In the genomic region with DNA sequence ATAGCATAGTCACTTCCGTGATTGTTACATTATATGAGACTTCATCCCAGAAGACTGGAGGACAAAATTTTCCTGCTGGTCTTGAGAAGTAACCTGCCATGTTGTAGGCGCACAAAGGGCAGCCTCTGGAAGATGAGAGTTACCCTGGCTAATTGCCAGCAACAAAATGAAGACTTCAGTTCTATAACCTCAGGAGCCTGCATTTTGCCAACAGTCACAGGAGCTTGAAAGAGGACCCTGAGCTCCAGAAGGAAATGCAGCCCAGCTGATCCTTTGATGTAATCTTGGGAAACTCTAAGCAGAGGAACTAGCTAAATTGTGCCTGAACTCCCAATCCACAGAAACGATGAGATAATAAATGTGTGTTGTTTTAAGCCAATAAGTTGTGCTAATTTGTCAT, we compare ENCODE assay signal across 17 cellular contexts.
DNase-seq lines count a peak whose midpoint lies in the region; ATAC-seq and TF ChIP-seq lines count a peak whose summit lies in the region.
"Had no signal": no experiment of that assay in that cellular context is flagged by ENCODE, and none has a peak within 500 bp of the region (broad histone marks: within the 10 kb centered on the region; RNA-seq: fewer than 3 reads in every experiment).

No MANE protein-coding gene starts in this region.

- no peaks in the 10 kb centered on the region for H4K20me1 ChIP-seq in OCI-LY3 (ENCODE audit: insufficient read depth, low read length)
- H4K20me1 ChIP-seq: BLaER1 treated with 17β-estradiol and CSF1 and Interleukin-3, amounts not matched to agents 10 nM and 100 nM had no signal

- H3K27ac Mint-ChIP-seq in osteocyte (ENCODE audit: unreplicated experiment) = peak overlapping the region; percentile 6

- H3K4me2 ChIP-seq in OCI-LY3 (ENCODE audit: low read length) = peak overlapping the region; percentile 8
- H3K4me2 ChIP-seq: BLaER1 treated with 17β-estradiol and CSF1 and Interleukin-3, amounts not matched to agents 10 nM and 100 nM had no signal

- H3K9me3 ChIP-seq in OCI-LY3 (ENCODE audit: insufficient read depth, low read length) = no peaks in the 10 kb centered on the region

- peaks cover 4% of the 10 kb centered on the region for H3K36me3 Mint-ChIP-seq in osteocyte (ENCODE audit: unreplicated experiment)

- H3K27ac ChIP-seq in OCI-LY3 (ENCODE audit: low read length) = no peak overlapping the region
- H3K27ac ChIP-seq: 22Rv1; BLaER1 treated with 17β-estradiol and CSF1 and Interleukin-3, amounts not matched to agents 10 nM and 100 nM had no signal

- no peak overlapping the region for H3K4me3 ChIP-seq in OCI-LY3 (ENCODE audit: low read length)
- H3K4me3 ChIP-seq in fibroblast of the aortic adventitia (ENCODE audit: low read depth, low read length) = no peak overlapping the region
- H3K4me3 ChIP-seq: BLaER1 treated with 17β-estradiol and CSF1 and Interleukin-3, amounts not matched to agents 10 nM and 100 nM; K562 had no signal

- no peak overlapping the region for H2AFZ ChIP-seq in OCI-LY3 (ENCODE audit: low read depth, low read length)

- peaks cover 12% of the 10 kb centered on the region for H3K4me1 ChIP-seq in OCI-LY3 (ENCODE audit: low read length)
- H3K4me1 ChIP-seq: BLaER1 treated with 17β-estradiol and CSF1 and Interleukin-3, amounts not matched to agents 10 nM and 100 nM had no signal

- no peak for TF ChIP-seq CTCF in OCI-LY3 (IDR thresholded peaks at IDR 0.05; ENCODE audit: low read depth, low read length)
- no peak for TF ChIP-seq CTCF in fibroblast of the aortic adventitia (IDR thresholded peaks at IDR 0.05; ENCODE audit: insufficient read depth, low read length)
- TF ChIP-seq CTCF in osteocyte (IDR thresholded peaks at IDR 0.05) = no peak

- peaks cover 62% of the 10 kb centered on the region for H3K4me1 Mint-ChIP-seq in osteocyte (ENCODE audit: unreplicated experiment)

- DNase-seq in DMS79 treated with DMSO at 0.1 percent for 48 hours (lab: John Stamatoyannopoulos, UW) = peak; percentile 7
- DNase-seq in DMS79 (lab: John Stamatoyannopoulos, UW) = no peak
- peak; percentile 6 for DNase-seq in fibroblast of the aortic adventitia (ENCODE audit: low read depth)
- DNase-seq in osteocyte (ENCODE audit: extremely low spot score, unreplicated experiment) = no peak
- DNase-seq in HCEC 1CT = no peak
- DNase-seq: NCI-H1048, NCI-H1694, NCI-H2171, NCI-H510A, PC-3, T-helper 2 cell had no signal

- peaks cover 8% of the 10 kb centered on the region for H3K9me3 Mint-ChIP-seq in osteocyte (ENCODE audit: unreplicated experiment)

- H3K27me3 ChIP-seq in OCI-LY3 (ENCODE audit: low read depth, low read length) = no peaks in the 10 kb centered on the region
- H3K27me3 ChIP-seq: BLaER1 treated with 17β-estradiol and CSF1 and Interleukin-3, amounts not matched to agents 10 nM and 100 nM had no signal

- H3K36me3 ChIP-seq in OCI-LY3 (replicated peaks; ENCODE audit: low read depth, low read length) = no peaks in the 10 kb centered on the region
- H3K36me3 ChIP-seq: BLaER1 treated with 17β-estradiol and CSF1 and Interleukin-3, amounts not matched to agents 10 nM and 100 nM had no signal

- no peaks in the 10 kb centered on the region for H3K79me2 ChIP-seq in OCI-LY3 (ENCODE audit: low read length)

- H3K4me3 Mint-ChIP-seq in osteocyte (ENCODE audit: unreplicated experiment) = no peak overlapping the region

- H3K27me3 Mint-ChIP-seq in osteocyte (ENCODE audit: unreplicated experiment) = no peaks in the 10 kb centered on the region

- no peak for ATAC-seq in GM19351 (IDR thresholded peaks at IDR 0.05; ENCODE audit: unreplicated experiment)
- no peak for ATAC-seq in GM21526 (IDR thresholded peaks at IDR 0.05; ENCODE audit: low FRiP score, unreplicated experiment)
- ATAC-seq: K562, PC-3 had no signal

- H3K9ac ChIP-seq in OCI-LY3 (ENCODE audit: low read length) = no peak overlapping the region
- H3K9ac ChIP-seq: BLaER1 treated with 17β-estradiol and CSF1 and Interleukin-3, amounts not matched to agents 10 nM and 100 nM had no signal

Comparison
In these comparisons a context has a peak if more than half of its experiments do, and no peak if none do; other contexts are left out.
1. DNase-seq: peak in DMS79 treated with DMSO at 0.1 percent for 48 hours (single experiment) and fibroblast of the aortic adventitia (single experiment); none in DMS79 (single experiment), osteocyte (single experiment) and HCEC 1CT (single experiment).